In genomic region chr17:34245496-34245895, GRCh38 we compare ENCODE assay signal across 29 cellular contexts. TPM values are rescaled to one million over a fixed set of nuclear protein-coding genes. Genes with fewer than 3 reads are reported as not detected.
"Had no signal": no experiment of that assay in that cellular context is flagged by ENCODE, and none has a peak within 500 bp of the region (broad histone marks: within the 10 kb centered on the region; RNA-seq: fewer than 3 reads in every experiment).

No MANE protein-coding gene starts in this region.

- H3K9ac ChIP-seq: KMS-11 had no signal

- H3K27me3 Mint-ChIP-seq: brain had no signal

- H3K27ac ChIP-seq: KMS-11, SK-N-MC, WERI-Rb-1 had no signal

- DNase-seq: activated CD4-positive, alpha-beta memory T cell treated with anti-CD3 and anti-CD28 coated beads, Interleukin-2, amount 10 ng/mL, durations not matched to agents 7 days and 5 days; activated CD4-positive, alpha-beta T cell treated with anti-CD3 and anti-CD28 coated beads for 36 hours; activated CD4-positive, alpha-beta T cell treated with anti-CD3 and anti-CD28 coated beads, Interleukin-2, amount 50 U/mL, for 1 hour; activated T-cell treated with anti-CD3 and anti-CD28 coated beads for 4 hours; activated T-cell treated with anti-CD3 and anti-CD28 coated beads, Interleukin-2, amount 50 U/mL, for 72 hours; aorta; NCI-H1048; NCI-H1694; NCI-H2029; NCI-H2107; NCI-H2171 treated with DMSO at 0.1 percent for 48 hours; NCI-H345; NCI-H510A; NCI-H526 treated with DMSO at 0.1 percent for 48 hours; NCI-H82; RPMI8226; T-cell; T-helper 2 cell; T1000; WERI-Rb-1 had no signal

- H3K4me3 ChIP-seq: SK-N-MC had no signal

- H3K27ac Mint-ChIP-seq: activated CD4-positive, alpha-beta memory T cell treated with anti-CD3 and anti-CD28 coated beads, Interleukin-2, amount 10 ng/mL, durations not matched to agents 7 days and 5 days; activated CD4-positive, alpha-beta T cell treated with anti-CD3 and anti-CD28 coated beads for 36 hours; activated naive CD4-positive, alpha-beta T cell treated with anti-CD3 and anti-CD28 coated beads, Interleukin-2, amount 50 U/mL, for 24 hours; activated T-cell treated with anti-CD3 and anti-CD28 coated beads, Interleukin-2, amount 50 U/mL, for 72 hours; brain; T-cell had no signal

- ATAC-seq: activated CD4-positive, alpha-beta T cell treated with anti-CD3 and anti-CD28 coated beads for 36 hours; activated T-cell treated with anti-CD3 and anti-CD28 coated beads, Interleukin-2, amount 50 U/mL, for 72 hours; Right ventricle myocardium inferior; T-cell had no signal

- H3K9me3 Mint-ChIP-seq: activated CD4-positive, alpha-beta memory T cell treated with anti-CD3 and anti-CD28 coated beads, Interleukin-2, amount 10 ng/mL, durations not matched to agents 7 days and 5 days; activated naive CD4-positive, alpha-beta T cell treated with anti-CD3 and anti-CD28 coated beads, Interleukin-2, amount 50 U/mL, for 24 hours; activated T-cell treated with anti-CD3 and anti-CD28 coated beads, Interleukin-2, amount 50 U/mL, for 72 hours; central memory CD8-positive, alpha-beta T cell; T-cell had no signal

- H3K4me3 Mint-ChIP-seq: activated CD4-positive, alpha-beta memory T cell treated with anti-CD3 and anti-CD28 coated beads, Interleukin-2, amount 10 ng/mL, durations not matched to agents 7 days and 5 days; activated CD4-positive, alpha-beta T cell treated with anti-CD3 and anti-CD28 coated beads for 36 hours; activated naive CD4-positive, alpha-beta T cell treated with anti-CD3 and anti-CD28 coated beads, Interleukin-2, amount 50 U/mL, for 24 hours; activated T-cell treated with anti-CD3 and anti-CD28 coated beads, Interleukin-2, amount 50 U/mL, for 72 hours; brain; central memory CD8-positive, alpha-beta T cell; T-cell had no signal

- H3K36me3 ChIP-seq: WERI-Rb-1 had no signal

- H3K36me3 Mint-ChIP-seq: activated naive CD4-positive, alpha-beta T cell treated with anti-CD3 and anti-CD28 coated beads, Interleukin-2, amount 50 U/mL, for 24 hours; brain; T-cell had no signal

- H3K4me1 Mint-ChIP-seq: activated CD4-positive, alpha-beta memory T cell treated with anti-CD3 and anti-CD28 coated beads, Interleukin-2, amount 10 ng/mL, durations not matched to agents 7 days and 5 days; activated CD4-positive, alpha-beta T cell treated with anti-CD3 and anti-CD28 coated beads for 36 hours; activated naive CD4-positive, alpha-beta T cell treated with anti-CD3 and anti-CD28 coated beads, Interleukin-2, amount 50 U/mL, for 24 hours; central memory CD8-positive, alpha-beta T cell; T-cell had no signal

- H3K4me2 ChIP-seq: KMS-11 had no signal

RNA-seq across cellular contexts. Expression of gene CCL2, which starts 9.6 kb away (rescaled TPM):
- total RNA-seq: activated CD4-positive, alpha-beta memory T cell treated with anti-CD3 and anti-CD28 coated beads, Interleukin-2, amount 10 ng/mL, durations not matched to agents 7 days and 5 days; activated CD4-positive, alpha-beta T cell treated with anti-CD3 and anti-CD28 coated beads for 36 hours; activated CD8-positive, alpha-beta memory T cell treated with anti-CD3 and anti-CD28 coated beads for 36 hours; OCI-LY7 had no signal

RNA-seq across cellular contexts. Expression of gene CCL7, which starts 24.5 kb away (rescaled TPM):
- total RNA-seq: activated CD4-positive, alpha-beta memory T cell treated with anti-CD3 and anti-CD28 coated beads, Interleukin-2, amount 10 ng/mL, durations not matched to agents 7 days and 5 days; activated CD4-positive, alpha-beta T cell treated with anti-CD3 and anti-CD28 coated beads for 36 hours; activated CD8-positive, alpha-beta memory T cell treated with anti-CD3 and anti-CD28 coated beads for 36 hours; activated T-cell treated with anti-CD3 and anti-CD28 coated beads, Interleukin-2, amount 50 U/mL, for 72 hours; aorta; MCF 10A; OCI-LY7; Right ventricle myocardium inferior; T-cell had no signal
- polyA plus RNA-seq: aorta had no signal

RNA-seq across cellular contexts. Expression of gene CCL11, which starts 40.0 kb away (rescaled TPM):
- total RNA-seq: activated CD4-positive, alpha-beta memory T cell treated with anti-CD3 and anti-CD28 coated beads, Interleukin-2, amount 10 ng/mL, durations not matched to agents 7 days and 5 days; activated CD4-positive, alpha-beta T cell treated with anti-CD3 and anti-CD28 coated beads for 36 hours; activated CD8-positive, alpha-beta memory T cell treated with anti-CD3 and anti-CD28 coated beads for 36 hours; activated T-cell treated with anti-CD3 and anti-CD28 coated beads, Interleukin-2, amount 50 U/mL, for 72 hours; aorta; MCF 10A; OCI-LY7; T-cell had no signal
- polyA plus RNA-seq: aorta had no signal
